ENCODE assay signal across 2 cellular contexts in genomic region chr10:127908958-127909267, GRCh38.
TF ChIP-seq lines count a peak whose summit lies in the region.

No MANE protein-coding gene starts in this region.

TF ChIP-seq in SK-N-SH treated with all-trans-retinoic acid at 6 μM for 48 hours, 23 proteins besides CTCF, POLR2A, EP300 and RAD21:
- 0 out of 2 replicates have a peak, but pooled peaks have one; percentile 7 for TF ChIP-seq POU6F1 (CRISPR knock-in tag; IDR thresholded peaks at IDR 0.05; ENCODE audit: borderline replicate concordance, low read depth)
- TF ChIP-seq ESRRG (CRISPR knock-in tag; IDR thresholded peaks at IDR 0.05): no peak
- 0 out of 2 replicates have a peak, but pooled peaks have one; percentile 41 for TF ChIP-seq ZFP3 (CRISPR knock-in tag; IDR thresholded peaks at IDR 0.05)

TF ChIP-seq in SK-N-SH, 30 proteins besides CTCF, POLR2A, EP300 and RAD21 (continued from another document):
- no peak for TF ChIP-seq ZBTB33 (IDR thresholded peaks at IDR 0.05; ENCODE audit: borderline replicate concordance, low read depth)
- no peak for TF ChIP-seq RCOR1 (IDR thresholded peaks at IDR 0.05; ENCODE audit: low read length)
- no peak for TF ChIP-seq POLR2AphosphoS5 (IDR thresholded peaks at IDR 0.05; ENCODE audit: low read depth, low read length)
- no peak for TF ChIP-seq MAX (IDR thresholded peaks at IDR 0.05; ENCODE audit: low read depth)
- TF ChIP-seq GABPA (IDR thresholded peaks at IDR 0.05; ENCODE audit: low read depth): no peak
- TF ChIP-seq USF1 (IDR thresholded peaks at IDR 0.05; ENCODE audit: borderline replicate concordance, low read depth): no peak
- TF ChIP-seq SMC3 (IDR thresholded peaks at IDR 0.05; ENCODE audit: low read depth, low read length): no peak
- no peak for TF ChIP-seq JUND (IDR thresholded peaks at IDR 0.05)
- TF ChIP-seq REST (IDR thresholded peaks at IDR 0.05; ENCODE audit: low read depth, low read length): no peak
- no peak for TF ChIP-seq EZH2phosphoT487 (IDR thresholded peaks at IDR 0.05; ENCODE audit: borderline replicate concordance, low read depth)
TF ChIP-seq in SK-N-SH: peak in this region for 0.
